ENCODE assay signal across 26 cellular contexts in the genomic region with DNA sequence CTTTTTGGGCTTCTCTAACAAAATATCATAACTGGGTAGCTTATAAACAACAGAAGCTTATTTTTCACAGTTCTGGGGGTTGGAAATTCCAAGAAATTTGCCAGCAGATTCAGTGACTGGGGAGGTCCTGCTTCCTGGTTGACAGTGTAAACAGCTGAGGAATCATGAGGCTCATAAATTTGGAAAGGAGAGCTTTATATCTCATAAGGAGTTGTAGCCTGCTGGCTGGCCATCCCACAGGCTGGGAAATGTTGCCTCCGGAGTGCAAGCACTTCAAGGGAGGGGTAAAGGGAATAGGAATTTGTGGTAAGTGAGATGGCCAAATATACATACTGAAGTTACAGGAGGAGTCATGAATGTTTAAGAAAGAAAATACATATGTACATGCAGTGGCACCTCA.
"Had no signal": no experiment of that assay in that cellular context is flagged by ENCODE, and none has a peak within 500 bp of the region (broad histone marks: within the 10 kb centered on the region; RNA-seq: fewer than 3 reads in every experiment).

No MANE protein-coding gene starts in this region.

- H3K27ac ChIP-seq: brain microvascular endothelial cell, heart left ventricle, ovary, prostate gland, right atrium auricular region, tibial artery, WERI-Rb-1 had no signal

- H3K27ac Mint-ChIP-seq: activated CD4-positive, alpha-beta T cell treated with anti-CD3 and anti-CD28 coated beads, Interleukin-2, amount 10 ng/mL, durations not matched to agents 7 days and 5 days; activated CD8-positive, alpha-beta memory T cell treated with anti-CD3 and anti-CD28 coated beads, Interleukin-2, amount 10 ng/mL, durations not matched to agents 7 days and 5 days; activated CD8-positive, alpha-beta T cell treated with anti-CD3 and anti-CD28 coated beads for 36 hours; activated naive CD4-positive, alpha-beta T cell treated with anti-CD3 and anti-CD28 coated beads, Interleukin-2, amount 50 U/mL, for 72 hours; activated T-helper 1 cell treated with anti-CD3 and anti-CD28 coated beads, Interleukin-12 subunit alpha, Interleukin-12 subunit beta, Interleukin-2, Interleukin-4 antibody, amounts not matched to agents 30 ng/mL and 10 ng/mL and 1 ng/mL, durations not matched to agents 14 hours and 24 hours and 36 hours; memory B cell; stimulated activated effector memory CD8-positive, alpha-beta T cell treated with anti-CD3 and anti-CD28 coated beads, Interleukin-12 subunit alpha, Interleukin-12 subunit beta, amount 100 ng/mL, for 72 hours; stimulated activated naive CD8-positive, alpha-beta T cell treated with anti-CD3 and anti-CD28 coated beads, Interleukin-15, amount 100 ng/mL, for 72 hours; T-cell; T-helper 2 cell treated with Interferon-gamma antibody and Interleukin-4, amounts not matched to agents 5 μg/mL and 100 μg/mL, for 36 hours had no signal

- H3K9me3 ChIP-seq: heart left ventricle, ovary, prostate gland, right atrium auricular region, tibial artery had no signal

- H3K4me3 ChIP-seq: heart left ventricle, ovary, prostate gland, right atrium auricular region, tibial artery had no signal

- DNase-seq: activated CD4-positive, alpha-beta T cell treated with anti-CD3 and anti-CD28 coated beads, Interleukin-2, amount 10 ng/mL, durations not matched to agents 7 days and 5 days; activated CD4-positive, CD25-positive, alpha-beta regulatory T cell treated with anti-CD3 and anti-CD28 coated beads, Interleukin-2, amount 50 U/mL, for 72 hours; activated CD8-positive, alpha-beta memory T cell treated with anti-CD3 and anti-CD28 coated beads, Interleukin-2, amount 10 ng/mL, durations not matched to agents 7 days and 5 days; activated CD8-positive, alpha-beta T cell treated with anti-CD3 and anti-CD28 coated beads for 36 hours; activated gamma-delta T cell; activated T-cell treated with anti-CD3 and anti-CD28 coated beads for 4 hours; aorta; brain microvascular endothelial cell; caudate nucleus; dermis blood vessel endothelial cell; effector CD8-positive, alpha-beta T cell; heart left ventricle; naive B cell; ovary; stimulated activated CD4-positive, alpha-beta T cell treated with anti-CD3 and anti-CD28 coated beads, Interleukin-1b, Interleukin-23, amount 100 ng/mL, for 48 hours; stimulated activated naive CD8-positive, alpha-beta T cell treated with anti-CD3 and anti-CD28 coated beads, Interleukin-15, amount 100 ng/mL, for 72 hours; T-cell; tibial artery; WERI-Rb-1 had no signal

- H3K27me3 ChIP-seq: brain microvascular endothelial cell, heart left ventricle, ovary, right atrium auricular region, tibial artery had no signal

- H3K4me1 ChIP-seq: prostate gland, tibial artery had no signal

- H3K36me3 Mint-ChIP-seq: naive B cell, T-cell had no signal

- H3K36me3 ChIP-seq: brain microvascular endothelial cell, heart left ventricle, ovary, prostate gland, right atrium auricular region, tibial artery, WERI-Rb-1 had no signal

- H3K4me3 Mint-ChIP-seq: activated CD4-positive, alpha-beta T cell treated with anti-CD3 and anti-CD28 coated beads, Interleukin-2, amount 10 ng/mL, durations not matched to agents 7 days and 5 days; activated CD8-positive, alpha-beta memory T cell treated with anti-CD3 and anti-CD28 coated beads, Interleukin-2, amount 10 ng/mL, durations not matched to agents 7 days and 5 days; activated CD8-positive, alpha-beta T cell treated with anti-CD3 and anti-CD28 coated beads for 36 hours; activated T-helper 1 cell treated with anti-CD3 and anti-CD28 coated beads, Interleukin-12 subunit alpha, Interleukin-12 subunit beta, Interleukin-2, Interleukin-4 antibody, amounts not matched to agents 30 ng/mL and 10 ng/mL and 1 ng/mL, durations not matched to agents 14 hours and 24 hours and 36 hours; memory B cell; naive B cell; stimulated activated effector memory CD8-positive, alpha-beta T cell treated with anti-CD3 and anti-CD28 coated beads, Interleukin-12 subunit alpha, Interleukin-12 subunit beta, amount 100 ng/mL, for 72 hours; stimulated activated naive CD8-positive, alpha-beta T cell treated with anti-CD3 and anti-CD28 coated beads, Interleukin-15, amount 100 ng/mL, for 72 hours; T-cell; T-helper 2 cell treated with Interferon-gamma antibody and Interleukin-4, amounts not matched to agents 5 μg/mL and 100 μg/mL, for 36 hours had no signal

- H3K9me3 Mint-ChIP-seq: T-cell had no signal

- H3K27me3 Mint-ChIP-seq: activated CD4-positive, alpha-beta T cell treated with anti-CD3 and anti-CD28 coated beads, Interleukin-2, amount 10 ng/mL, durations not matched to agents 7 days and 5 days; activated CD8-positive, alpha-beta memory T cell treated with anti-CD3 and anti-CD28 coated beads, Interleukin-2, amount 10 ng/mL, durations not matched to agents 7 days and 5 days; activated CD8-positive, alpha-beta T cell treated with anti-CD3 and anti-CD28 coated beads for 36 hours; memory B cell; naive B cell; stimulated activated naive CD8-positive, alpha-beta T cell treated with anti-CD3 and anti-CD28 coated beads, Interleukin-15, amount 100 ng/mL, for 72 hours; T-cell had no signal

- ATAC-seq: activated CD8-positive, alpha-beta memory T cell treated with anti-CD3 and anti-CD28 coated beads, Interleukin-2, amount 10 ng/mL, durations not matched to agents 7 days and 5 days; activated CD8-positive, alpha-beta T cell treated with anti-CD3 and anti-CD28 coated beads for 36 hours; stimulated activated effector memory CD8-positive, alpha-beta T cell treated with anti-CD3 and anti-CD28 coated beads, Interleukin-12 subunit alpha, Interleukin-12 subunit beta, amount 100 ng/mL, for 72 hours; stimulated activated naive CD8-positive, alpha-beta T cell treated with anti-CD3 and anti-CD28 coated beads, Interleukin-15, amount 100 ng/mL, for 72 hours; T-cell had no signal

- H3K4me1 Mint-ChIP-seq: naive B cell had no signal
